In the genomic region with DNA sequence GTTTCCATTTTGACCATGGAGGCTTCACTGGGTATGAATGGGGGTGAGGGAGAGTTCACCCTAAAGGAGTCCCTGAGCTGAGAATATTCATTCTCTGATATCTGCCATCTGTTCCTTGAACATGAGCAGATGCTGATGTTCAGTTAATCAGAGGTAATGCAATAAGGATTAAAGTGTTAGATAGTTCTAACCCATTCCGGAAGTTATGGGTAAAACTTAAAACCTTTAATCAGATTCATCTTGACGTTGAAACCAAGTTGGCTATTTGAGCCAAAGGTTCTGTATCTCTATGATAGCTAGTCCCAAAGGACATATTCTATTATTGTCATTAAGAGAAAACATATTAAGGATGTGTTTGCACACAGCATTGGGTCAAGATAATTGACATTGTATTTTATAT, we compare ENCODE assay signal across 25 cellular contexts.
"Had no signal": no experiment of that assay in that cellular context is flagged by ENCODE, and none has a peak within 500 bp of the region (broad histone marks: within the 10 kb centered on the region; RNA-seq: fewer than 3 reads in every experiment).

No MANE protein-coding gene starts in this region.

- ATAC-seq: activated CD4-positive, CD25-positive, alpha-beta regulatory T cell treated with anti-CD3 and anti-CD28 coated beads, Interleukin-2, amount 50 U/mL, for 24 hours; activated CD8-positive, alpha-beta T cell treated with anti-CD3 and anti-CD28 coated beads for 36 hours; activated T-cell treated with anti-CD3 and anti-CD28 coated beads, Interleukin-2, amount 50 U/mL, for 72 hours; K562; Panc1; Right ventricle myocardium inferior had no signal

- DNase-seq: activated CD4-positive, alpha-beta T cell treated with anti-CD3 and anti-CD28 coated beads for 4 hours; activated CD8-positive, alpha-beta memory T cell treated with anti-CD3 and anti-CD28 coated beads, Interleukin-2, amount 50 U/mL, for 4 hours; activated CD8-positive, alpha-beta T cell treated with anti-CD3 and anti-CD28 coated beads for 36 hours; activated gamma-delta T cell treated with Interleukin-2 at 50 U/mL for 16 hours; activated naive CD4-positive, alpha-beta T cell treated with anti-CD3 and anti-CD28 coated beads, Interleukin-2, amount 50 U/mL, for 16 hours; activated naive CD8-positive, alpha-beta T cell treated with anti-CD3 and anti-CD28 coated beads, Interleukin-2, amount 10 ng/mL, durations not matched to agents 7 days and 5 days; activated T-cell treated with anti-CD3 and anti-CD28 coated beads, Interleukin-2, amount 50 U/mL, for 72 hours; aorta; caudate nucleus; colonic mucosa; dermis blood vessel endothelial cell; Karpas-422; NCI-H1105 treated with DMSO at 0.1 percent for 48 hours; NCI-H1436 treated with DMSO at 0.1 percent for 48 hours; NCI-H187; NCI-H2081; NCI-H226; OCI-M1; RPMI8226 had no signal

- H3K27me3 ChIP-seq: breast epithelium, colonic mucosa, SJCRH30 had no signal

- H3K36me3 ChIP-seq: breast epithelium, colonic mucosa, SJCRH30 had no signal

- H3K9me3 ChIP-seq: breast epithelium, colonic mucosa, SJCRH30 had no signal

- H3K4me3 ChIP-seq: breast epithelium, colonic mucosa, K562, SJCRH30 had no signal
